Comparison of ENCODE assay signal across 10 cellular contexts in genomic region chr6:119284861-119285521, GRCh38.
A peak's percentile ranks its signal among the peaks of the same experiment; 100 is the strongest.
DNase-seq lines count a peak whose midpoint lies in the region; ATAC-seq, FAIRE-seq and TF ChIP-seq lines count a peak whose summit lies in the region.
"Had no signal": no experiment of that assay in that cellular context is flagged by ENCODE, and none has a peak within 500 bp of the region (broad histone marks: within the 10 kb centered on the region; RNA-seq: fewer than 3 reads in every experiment).

No MANE protein-coding gene starts in this region.

- no peaks in the 10 kb centered on the region for H3F3A ChIP-seq in neural progenitor cell (ENCODE audit: low read depth)

- no peaks in the 10 kb centered on the region for H3K27me3 ChIP-seq in NT2/D1 (ENCODE audit: insufficient read depth, insufficient read length)
- no peaks in the 10 kb centered on the region for H3K27me3 ChIP-seq in K562 (ENCODE audit: control insufficient read depth in 2 of 2, insufficient read depth in 2 of 2, low read length in 2 of 2)
- no peaks in the 10 kb centered on the region for H3K27me3 ChIP-seq in neural progenitor cell
- H3K27me3 ChIP-seq in adrenal gland, result no peaks in the 10 kb centered on the region
- H3K27me3 ChIP-seq: body of pancreas had no signal

- no peaks in the 10 kb centered on the region for H4K20me1 ChIP-seq in K562 (replicated peaks; ENCODE audit: control insufficient read depth, insufficient read depth, low read length)
- H4K20me1 ChIP-seq in neural progenitor cell (ENCODE audit: low read depth), result no peaks in the 10 kb centered on the region

- no peak overlapping the region for H3K27ac Mint-ChIP-seq in neural progenitor cell

- no peak overlapping the region for H3K4me3 ChIP-seq in NT2/D1 (ENCODE audit: insufficient read length, low read depth)
- H3K4me3 ChIP-seq in K562, result no peak overlapping the region
- no peak overlapping the region for H3K4me3 ChIP-seq in neural progenitor cell
- H3K4me3 ChIP-seq in adrenal gland, result no peak overlapping the region
- H3K4me3 ChIP-seq: body of pancreas had no signal

- TF ChIP-seq POLR2A in K562 (conservative IDR thresholded peaks at IDR 0.05) (no peak), adrenal gland (IDR thresholded peaks at IDR 0.05) (no peak)

- peaks cover 91% of the 10 kb centered on the region for H3K79me2 ChIP-seq in K562 (ENCODE audit: control insufficient read depth, insufficient read depth, low read length)
- H3K79me2 ChIP-seq in neural progenitor cell (ENCODE audit: low read depth), result no peaks in the 10 kb centered on the region
- H3K79me2 ChIP-seq: parathyroid adenoma had no signal

- no peak overlapping the region for H3K4me3 Mint-ChIP-seq in neural progenitor cell

- peak in 1 of 2 experiments; percentile 22; a peak in 1 of 4 replicates for TF ChIP-seq RAD21 in K562 (CRISPR knock-in tag; conservative IDR thresholded peaks at IDR 0.05 in 1 of 2, IDR thresholded peaks at IDR 0.05 in 1 of 2)

- no peak overlapping the region for H3K9ac ChIP-seq in NT2/D1 (ENCODE audit: insufficient read length, low read depth)
- H3K9ac ChIP-seq in K562 (ENCODE audit: insufficient read depth in 1 of 2, low read depth in 2 of 2, low read length in 2 of 2), result no peak overlapping the region
- H3K9ac ChIP-seq in neural progenitor cell, result no peak overlapping the region
- H3K9ac ChIP-seq: parathyroid adenoma had no signal

- no peaks in the 10 kb centered on the region for H3K27me3 Mint-ChIP-seq in neural progenitor cell (ENCODE audit: insufficient read depth, low read depth)

- H3K36me3 Mint-ChIP-seq in neural progenitor cell, result no peaks in the 10 kb centered on the region

- no TSS peak for BruUV-seq in K562 (replicated peaks; lab: Mats Ljungman, UMichigan)

- in situ Hi-C loops in K562 (cut with MboI), result no loop called here

- no peaks in the 10 kb centered on the region for H3K9me3 ChIP-seq in NT2/D1 (ENCODE audit: insufficient read depth, low read length)
- H3K9me3 ChIP-seq in K562 (replicated peaks; ENCODE audit: control insufficient read depth, insufficient read depth, low read depth, low read length), result no peaks in the 10 kb centered on the region; the same call in 1 of the 2 replicates
- no peaks in the 10 kb centered on the region for H3K9me3 ChIP-seq in neural progenitor cell (ENCODE audit: low read depth)
- peaks cover 0 to 4% (median 0%) of the 10 kb centered on the region in 3 donors for H3K9me3 ChIP-seq in adrenal gland (replicated peaks in 1 of 3)
- H3K9me3 ChIP-seq: body of pancreas had no signal

- H3K4me2 ChIP-seq in K562 (ENCODE audit: insufficient read depth, low read length) (no peak overlapping the region), neural progenitor cell (no peak overlapping the region)

- no peak overlapping the region for H2AFZ ChIP-seq in K562 (ENCODE audit: low read depth, low read length)
- no peak overlapping the region for H2AFZ ChIP-seq in neural progenitor cell (replicated peaks)
- H2AFZ ChIP-seq: parathyroid adenoma had no signal

- POLR2A ChIA-PET in K562 (lab: Yijun Ruan, JAX), result interaction anchor here (0.6 kb wide), 1 partner anchor 308 kb away, joined by 3 read pairs; no protein-coding TSS in a partner anchor

- CTCF ChIA-PET in K562 (lab: Yijun Ruan, JAX; ENCODE audit: low intra/inter-chr PET ratio), result interaction anchor here (0.6 kb wide), 1 partner anchor 155 kb away, joined by 3 read pairs; no protein-coding TSS in a partner anchor

- 93% methylated on average over 4 of the region's 4 CpGs for WGBS in K562 (ENCODE audit: insufficient coverage, low coverage, missing lambda C conversion rate)
- WGBS in adrenal gland, 4 donors, result 74 to 98% (median 83%) methylated on average over 4 of the region's 4 CpGs

- H3K36me3 ChIP-seq in NT2/D1 (ENCODE audit: insufficient read depth, insufficient read length, low read length), result no peaks in the 10 kb centered on the region
- H3K36me3 ChIP-seq in K562 (ENCODE audit: control insufficient read depth, insufficient read depth, low read length), result peaks cover 88% of the 10 kb centered on the region
- H3K36me3 ChIP-seq in neural progenitor cell, result no peaks in the 10 kb centered on the region
- H3K36me3 ChIP-seq in adrenal gland (replicated peaks in 1 of 2), result no peaks in the 10 kb centered on the region

- peak; percentile 4 for DNase-seq in activated naive CD4-positive, alpha-beta T cell treated with Interleukin-2 at 50 U/mL for 16 hours
- DNase-seq in activated naive CD4-positive, alpha-beta T cell (lab: John Stamatoyannopoulos, UW), result no peak
- DNase-seq in NT2/D1 (ENCODE audit: low read depth, low spot score), result peak; percentile 20
- peak; percentile 31 to 65 (median 35) for DNase-seq in K562 (ENCODE audit: extremely low read depth in 1 of 4, low spot score in 3 of 4)
- peak; percentile 45 for DNase-seq in neural progenitor cell (ENCODE audit: low spot score)
- DNase-seq in adrenal gland, result no peak
- DNase-seq: body of pancreas had no signal

- H3K27ac ChIP-seq in K562 (ENCODE audit: extremely low read depth, low read depth, low read length) (no peak overlapping the region), neural progenitor cell (no peak overlapping the region), adrenal gland (no peak overlapping the region)
- H3K27ac ChIP-seq: body of pancreas, parathyroid adenoma had no signal

- H3K9me3 Mint-ChIP-seq in neural progenitor cell, result no peaks in the 10 kb centered on the region

- no peaks in the 10 kb centered on the region for H3K9me1 ChIP-seq in K562 (ENCODE audit: control insufficient read depth, insufficient read depth, low read length)

- TF ChIP-seq CTCF in K562 (IDR thresholded peaks at IDR 0.05 in 2 of 3, conservative IDR thresholded peaks at IDR 0.05 in 1 of 3; ENCODE audit: insufficient read depth in 2 of 3, low read depth in 1 of 3, low read length in 3 of 3) (peak; percentile 38 to 57 (median 50); a peak in 5 of 6 replicates), neural progenitor cell (IDR thresholded peaks at IDR 0.05) (peak; percentile 37), adrenal gland (IDR thresholded peaks at IDR 0.05) (no peak)

- intact Hi-C loops in K562 (cut with micrococcal nuclease), result loop anchor here (2.0 kb wide), 1 partner anchor 24 kb away; no protein-coding TSS in a partner anchor
- intact Hi-C loops in adrenal gland (cut with DNase I), result no loop called here

- no peaks in the 10 kb centered on the region for H3K4me1 ChIP-seq in NT2/D1 (ENCODE audit: insufficient read depth, insufficient read length)
- H3K4me1 ChIP-seq in K562 (replicated peaks in 1 of 2; ENCODE audit: control insufficient read depth in 2 of 2, insufficient read depth in 2 of 2, low read length in 2 of 2), result peaks cover 0 to 24% of the 10 kb centered on the region in 2 experiments; a peak in 2 of 5 replicates
- H3K4me1 ChIP-seq in neural progenitor cell, result no peaks in the 10 kb centered on the region
- H3K4me1 ChIP-seq in adrenal gland (replicated peaks in 1 of 2), result peaks cover 0 to 13% of the 10 kb centered on the region in 2 donors

- no peak for TF ChIP-seq EP300 in K562 (IDR thresholded peaks at IDR 0.05; ENCODE audit: low read length)

- no peak for FAIRE-seq in K562 (lab: Jason Lieb, UNC)

- no peaks in the 10 kb centered on the region for H3K4me1 Mint-ChIP-seq in neural progenitor cell

- ATAC-seq in K562 (peak; percentile 80), GM18907 (IDR thresholded peaks at IDR 0.05; ENCODE audit: unreplicated experiment) (no peak), HG03442 (IDR thresholded peaks at IDR 0.05; ENCODE audit: unreplicated experiment) (no peak)
- ATAC-seq: body of pancreas had no signal

TF ChIP-seq in K562, 482 proteins besides CTCF, POLR2A, EP300 and RAD21 (continues in another document):
- TF ChIP-seq SP2 (IDR thresholded peaks at IDR 0.05; ENCODE audit: extremely low read depth, low read depth, low read length, poor library complexity, severe bottlenecking), result no peak
- no peak for TF ChIP-seq RBBP5 (IDR thresholded peaks at IDR 0.05; ENCODE audit: borderline replicate concordance, insufficient read depth, low read length, poor library complexity, severe bottlenecking)
- TF ChIP-seq ZBED1 (IDR thresholded peaks at IDR 0.05), result no peak
- no peak for TF ChIP-seq FOS (IDR thresholded peaks at IDR 0.05; ENCODE audit: extremely low read depth, insufficient read length)
- TF ChIP-seq DPF2 (IDR thresholded peaks at IDR 0.05), result no peak
- TF ChIP-seq SUPT5H (IDR thresholded peaks at IDR 0.05), result no peak
- TF ChIP-seq FUS (optimal IDR thresholded peaks at IDR 0.05; ENCODE audit: low read depth, low read length), result no peak
- TF ChIP-seq CBX3 (IDR thresholded peaks at IDR 0.05; ENCODE audit: borderline replicate concordance in 1 of 2, low read length in 2 of 2), result peak in 1 of 2 experiments; percentile 67; a peak in 2 of 3 replicates
- TF ChIP-seq PBX2 (CRISPR knock-in tag; IDR thresholded peaks at IDR 0.05; ENCODE audit: low read depth), result no peak
- TF ChIP-seq PBX2 (tag; conservative IDR thresholded peaks at IDR 0.05; ENCODE audit: low read depth), result no peak
- TF ChIP-seq KDM2B (CRISPR knock-in tag; IDR thresholded peaks at IDR 0.05), result no peak
- TF ChIP-seq CC2D1A (IDR thresholded peaks at IDR 0.05), result peak; percentile 72; the same call in 1 of the 2 replicates
- TF ChIP-seq PYGO2 (tag; IDR thresholded peaks at IDR 0.05), result no peak
- no peak for TF ChIP-seq DIDO1 (tag; IDR thresholded peaks at IDR 0.05; ENCODE audit: low read depth)
- no peak for TF ChIP-seq ZNF644 (tag; IDR thresholded peaks at IDR 0.05; ENCODE audit: low read depth)
- no peak for TF ChIP-seq PCBP2 (IDR thresholded peaks at IDR 0.05; ENCODE audit: low read depth, low read length, poor library complexity, severe bottlenecking)

Comparison
In these comparisons a context has a peak if more than half of its experiments do, and no peak if none do; other contexts are left out.
1. DNase-seq: peak in activated naive CD4-positive, alpha-beta T cell treated with Interleukin-2 at 50 U/mL for 16 hours (single experiment), NT2/D1 (single experiment), K562 (4 of 4) and neural progenitor cell (single experiment); none in activated naive CD4-positive, alpha-beta T cell (0 of 4) and adrenal gland (0 of 7).
2. CTCF ChIP-seq: peak in K562 (3 of 3) and neural progenitor cell (single experiment); none in adrenal gland (0 of 6).